8 cellular contexts compared by ENCODE assay signal in genomic region chr20:49914310-49915117, GRCh38. TPM values are rescaled to one million over a fixed set of nuclear protein-coding genes. Genes with fewer than 3 reads are reported as not detected.
DNase-seq lines count a peak whose midpoint lies in the region; ATAC-seq and TF ChIP-seq lines count a peak whose summit lies in the region.

No MANE protein-coding gene starts in this region.

- peak overlapping the region; percentile 86 for H3K4me3 Mint-ChIP-seq in endothelial cell (ENCODE audit: unreplicated experiment)

- H3K27ac Mint-ChIP-seq in endothelial cell (ENCODE audit: unreplicated experiment): peak overlapping the region; percentile 88

- peaks cover 4% of the 10 kb centered on the region for H3K4me1 ChIP-seq in ACC112 (ENCODE audit: control insufficient read depth, insufficient read depth, low read length, unreplicated experiment)

- H3K27ac ChIP-seq in ACC112 (ENCODE audit: low read depth, low read length) (peak overlapping the region; percentile 97), neural cell (ENCODE audit: low read length) (peak overlapping the region; percentile 99)

- ATAC-seq in GM19395 (IDR thresholded peaks at IDR 0.05; ENCODE audit: unreplicated experiment): peak; percentile 14
- no peak for ATAC-seq in GM18519 (IDR thresholded peaks at IDR 0.05; ENCODE audit: low FRiP score, unreplicated experiment)
- no peak for ATAC-seq in HG02571 (IDR thresholded peaks at IDR 0.05; ENCODE audit: unreplicated experiment)

- H3K36me3 Mint-ChIP-seq in endothelial cell (ENCODE audit: low read depth, unreplicated experiment): peaks cover 2% of the 10 kb centered on the region

- H3K36me3 ChIP-seq in ACC112 (ENCODE audit: insufficient read depth, low read length) (no peaks in the 10 kb centered on the region), neural cell (ENCODE audit: insufficient read depth, low read length) (no peaks in the 10 kb centered on the region)

- no peaks in the 10 kb centered on the region for H3K9me2 ChIP-seq in neural cell (ENCODE audit: insufficient read depth, low read length)

- no peaks in the 10 kb centered on the region for H3F3A ChIP-seq in neural cell (ENCODE audit: insufficient read depth, low read length, poor library complexity, severe bottlenecking)

- H3K79me2 ChIP-seq in ACC112 (ENCODE audit: control insufficient read depth, insufficient read depth, low read length, unreplicated experiment) (peaks cover 53% of the 10 kb centered on the region), neural cell (replicated peaks; ENCODE audit: insufficient read depth, low read length) (peaks cover 36% of the 10 kb centered on the region)

- H3K27me3 ChIP-seq in ACC112 (ENCODE audit: insufficient read depth, low read length) (no peaks in the 10 kb centered on the region), neural cell (ENCODE audit: insufficient read depth, low read depth, low read length) (no peaks in the 10 kb centered on the region)

- TF ChIP-seq RAD21 in neural cell (conservative IDR thresholded peaks at IDR 0.05): no peak

- H3K4me2 ChIP-seq in neural cell (ENCODE audit: low read length): peak overlapping the region; percentile 83

- peak; percentile 75 for DNase-seq in RPMI7951 (ENCODE audit: low read depth)
- peak; percentile 21 for DNase-seq in endothelial cell (ENCODE audit: low spot score)
- DNase-seq in GF-D8 (lab: John Stamatoyannopoulos, UW): no peak

- no peak for TF ChIP-seq EP300 in neural cell (conservative IDR thresholded peaks at IDR 0.05; ENCODE audit: poor library complexity, severe bottlenecking)

- no peaks in the 10 kb centered on the region for H4K20me1 ChIP-seq in neural cell (ENCODE audit: insufficient read depth)

- H3K27me3 Mint-ChIP-seq in endothelial cell (ENCODE audit: unreplicated experiment): peaks cover 4% of the 10 kb centered on the region

- no peaks in the 10 kb centered on the region for H3K9me3 Mint-ChIP-seq in endothelial cell (ENCODE audit: unreplicated experiment)

- H3K4me3 ChIP-seq in ACC112 (ENCODE audit: low read depth, low read length) (peak overlapping the region; percentile 80), neural cell (ENCODE audit: low read length) (peak overlapping the region; percentile 88)

- no peaks in the 10 kb centered on the region for H3K9me3 ChIP-seq in neural cell (ENCODE audit: low read length)

- H3K4me1 Mint-ChIP-seq in endothelial cell (ENCODE audit: unreplicated experiment): peaks cover 11% of the 10 kb centered on the region

- peak overlapping the region; percentile 96 for H3K9ac ChIP-seq in neural cell (ENCODE audit: low read length)

- no peak for TF ChIP-seq CTCF in endothelial cell (IDR thresholded peaks at IDR 0.05; ENCODE audit: unreplicated experiment)
- no peak for TF ChIP-seq CTCF in neural cell (IDR thresholded peaks at IDR 0.05; ENCODE audit: poor library complexity, severe bottlenecking)

- H2AFZ ChIP-seq in ACC112 (ENCODE audit: low read length, unreplicated experiment): peak overlapping the region; percentile 73
- H2AFZ ChIP-seq in neural cell (ENCODE audit: low read depth, low read length): peak overlapping the region; percentile 94

TF ChIP-seq in neural cell, 6 proteins besides CTCF, POLR2A, EP300 and RAD21:
- TF ChIP-seq EZH2 (IDR thresholded peaks at IDR 0.05; ENCODE audit: borderline replicate concordance, insufficient read depth, low read length, poor library complexity, severe bottlenecking): no peak
- no peak for TF ChIP-seq SMC3 (conservative IDR thresholded peaks at IDR 0.05; ENCODE audit: poor library complexity)
- TF ChIP-seq MXI1 (conservative IDR thresholded peaks at IDR 0.05; ENCODE audit: poor library complexity, severe bottlenecking): no peak
- TF ChIP-seq, protein P1, sequence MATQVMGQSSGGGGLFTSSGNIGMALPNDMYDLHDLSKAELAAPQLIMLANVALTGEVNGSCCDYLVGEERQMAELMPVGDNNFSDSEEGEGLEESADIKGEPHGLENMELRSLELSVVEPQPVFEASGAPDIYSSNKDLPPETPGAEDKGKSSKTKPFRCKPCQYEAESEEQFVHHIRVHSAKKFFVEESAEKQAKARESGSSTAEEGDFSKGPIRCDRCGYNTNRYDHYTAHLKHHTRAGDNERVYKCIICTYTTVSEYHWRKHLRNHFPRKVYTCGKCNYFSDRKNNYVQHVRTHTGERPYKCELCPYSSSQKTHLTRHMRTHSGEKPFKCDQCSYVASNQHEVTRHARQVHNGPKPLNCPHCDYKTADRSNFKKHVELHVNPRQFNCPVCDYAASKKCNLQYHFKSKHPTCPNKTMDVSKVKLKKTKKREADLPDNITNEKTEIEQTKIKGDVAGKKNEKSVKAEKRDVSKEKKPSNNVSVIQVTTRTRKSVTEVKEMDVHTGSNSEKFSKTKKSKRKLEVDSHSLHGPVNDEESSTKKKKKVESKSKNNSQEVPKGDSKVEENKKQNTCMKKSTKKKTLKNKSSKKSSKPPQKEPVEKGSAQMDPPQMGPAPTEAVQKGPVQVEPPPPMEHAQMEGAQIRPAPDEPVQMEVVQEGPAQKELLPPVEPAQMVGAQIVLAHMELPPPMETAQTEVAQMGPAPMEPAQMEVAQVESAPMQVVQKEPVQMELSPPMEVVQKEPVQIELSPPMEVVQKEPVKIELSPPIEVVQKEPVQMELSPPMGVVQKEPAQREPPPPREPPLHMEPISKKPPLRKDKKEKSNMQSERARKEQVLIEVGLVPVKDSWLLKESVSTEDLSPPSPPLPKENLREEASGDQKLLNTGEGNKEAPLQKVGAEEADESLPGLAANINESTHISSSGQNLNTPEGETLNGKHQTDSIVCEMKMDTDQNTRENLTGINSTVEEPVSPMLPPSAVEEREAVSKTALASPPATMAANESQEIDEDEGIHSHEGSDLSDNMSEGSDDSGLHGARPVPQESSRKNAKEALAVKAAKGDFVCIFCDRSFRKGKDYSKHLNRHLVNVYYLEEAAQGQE (IDR thresholded peaks at IDR 0.05; ENCODE audit: borderline replicate concordance): no peak
- no peak for TF ChIP-seq TAF1 (IDR thresholded peaks at IDR 0.05; ENCODE audit: low read depth)
TF ChIP-seq in neural cell: peak in this region for 0.

RNA-seq across cellular contexts. Expression of gene SPATA2, which starts 0.8 kb away (rescaled TPM):
- total RNA-seq in RPMI7951 (2014; rRNA removed; shearing (Covaris generic)): 6.0 and 6.6 TPM in 2 replicates
- total RNA-seq in endothelial cell (ENCODE audit: unreplicated experiment): 8.4 TPM
- 1.7 and 1.9 TPM in 2 replicates for polyA plus RNA-seq in neural cell
- polyA minus RNA-seq in neural cell: 2.9 and 3.9 TPM in 2 replicates

RNA-seq across cellular contexts. Expression of gene RNF114, which starts 21.7 kb away (rescaled TPM):
- total RNA-seq in RPMI7951 (2014; rRNA removed; shearing (Covaris generic)): 127 and 240 TPM in 2 replicates
- 46.8 TPM for total RNA-seq in endothelial cell (ENCODE audit: unreplicated experiment)
- 109 and 129 TPM in 2 replicates for polyA plus RNA-seq in neural cell
- 70.1 and 73.2 TPM in 2 replicates for polyA minus RNA-seq in neural cell
